Comparison of ENCODE assay signal across 11 cellular contexts in the genomic region with DNA sequence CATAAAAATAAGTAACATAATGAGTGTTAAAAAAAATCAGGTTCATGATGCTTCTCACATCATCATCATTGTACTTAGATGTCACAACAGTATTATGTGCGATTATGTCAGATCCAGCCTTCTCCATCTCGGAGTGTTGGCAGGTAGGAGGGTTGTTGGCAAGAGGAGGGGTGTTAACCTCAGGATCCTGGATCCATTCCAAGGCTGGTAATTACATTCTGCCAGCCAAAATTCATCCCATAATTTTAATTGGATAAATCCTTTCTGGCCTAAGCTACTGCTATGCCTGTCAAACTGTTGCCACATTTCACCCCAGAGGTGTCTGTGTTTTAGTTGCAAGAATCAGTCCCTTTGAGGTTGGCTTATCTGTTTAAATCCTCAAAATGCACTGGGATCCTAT.
DNase-seq lines count a peak whose midpoint lies in the region; ATAC-seq lines count a peak whose summit lies in the region.
"Had no signal": no experiment of that assay in that cellular context is flagged by ENCODE, and none has a peak within 500 bp of the region (broad histone marks: within the 10 kb centered on the region; RNA-seq: fewer than 3 reads in every experiment).

No MANE protein-coding gene starts in this region.

- peak overlapping the region in 9 of 11 experiments; percentile 74 to 95 (median 89); a peak in 12 of 22 replicates for H3K4me2 ChIP-seq in BLaER1 treated with 17β-estradiol and CSF1 and Interleukin-3, amounts not matched to agents 10 nM and 100 nM

- DNase-seq in NCI-H1092 (lab: John Stamatoyannopoulos, UW) (peak; percentile 75), NCI-H524 treated with DMSO at 0.1 percent for 48 hours (lab: John Stamatoyannopoulos, UW) (peak; percentile 75), SHP77 (lab: John Stamatoyannopoulos, UW) (no peak), NK-92 (lab: John Stamatoyannopoulos, UW; ENCODE audit: unreplicated experiment) (no peak)
- DNase-seq: activated CD8-positive, alpha-beta T cell treated with anti-CD3 and anti-CD28 coated beads, Interleukin-2, amount 10 ng/mL, durations not matched to agents 7 days and 5 days; erythroblast; H7 had no signal

- H3K4me3 ChIP-seq in BLaER1 treated with 17β-estradiol and CSF1 and Interleukin-3, amounts not matched to agents 10 nM and 100 nM = no peak overlapping the region

- no peaks in the 10 kb centered on the region for H3K9me3 ChIP-seq in BLaER1 treated with 17β-estradiol and CSF1 and Interleukin-3, amounts not matched to agents 10 nM and 100 nM (replicated peaks in 1 of 11)

- H3K9ac ChIP-seq in BLaER1 treated with 17β-estradiol and CSF1 and Interleukin-3, amounts not matched to agents 10 nM and 100 nM = no peak overlapping the region; a peak in 1 of 22 replicates

- H3K4me1 ChIP-seq in BLaER1 treated with 17β-estradiol and CSF1 and Interleukin-3, amounts not matched to agents 10 nM and 100 nM = peaks cover 0 to 14% (median 8%) of the 10 kb centered on the region in 10 experiments; a peak in 9 of 20 replicates

- peak overlapping the region in 1 of 11 experiments; percentile 81; a peak in 1 of 22 replicates for H3K27ac ChIP-seq in BLaER1 treated with 17β-estradiol and CSF1 and Interleukin-3, amounts not matched to agents 10 nM and 100 nM
- H3K27ac ChIP-seq in cingulate gyrus (ENCODE audit: low read depth, low read length) = peak overlapping the region; percentile 82

- H4K20me1 ChIP-seq in BLaER1 treated with 17β-estradiol and CSF1 and Interleukin-3, amounts not matched to agents 10 nM and 100 nM = no peaks in the 10 kb centered on the region

- no peak for ATAC-seq in GM21786 (IDR thresholded peaks at IDR 0.05; ENCODE audit: unreplicated experiment)
- ATAC-seq in HG03039 (IDR thresholded peaks at IDR 0.05; ENCODE audit: unreplicated experiment) = no peak

- peaks cover 0 to 14% (median 12%) of the 10 kb centered on the region in 11 experiments; a peak in 15 of 22 replicates for H3K27me3 ChIP-seq in BLaER1 treated with 17β-estradiol and CSF1 and Interleukin-3, amounts not matched to agents 10 nM and 100 nM

- H3K36me3 ChIP-seq in BLaER1 treated with 17β-estradiol and CSF1 and Interleukin-3, amounts not matched to agents 10 nM and 100 nM = no peaks in the 10 kb centered on the region

Comparison
In these comparisons a context has a peak if more than half of its experiments do, and no peak if none do; other contexts are left out.
1. DNase-seq: peak in NCI-H1092 (single experiment) and NCI-H524 treated with DMSO at 0.1 percent for 48 hours (single experiment); none in SHP77 (0 of 2) and NK-92 (single experiment).